In genomic region chr10:131818510-131819234, GRCh38 we compare ENCODE assay signal across 19 cellular contexts.
A peak's percentile ranks its signal among the peaks of the same experiment; 100 is the strongest.
DNase-seq lines count a peak whose midpoint lies in the region; FAIRE-seq and TF ChIP-seq lines count a peak whose summit lies in the region.
"Had no signal": no experiment of that assay in that cellular context is flagged by ENCODE, and none has a peak within 500 bp of the region (broad histone marks: within the 10 kb centered on the region; RNA-seq: fewer than 3 reads in every experiment).

No MANE protein-coding gene starts in this region.

- no peak overlapping the region for H3K4me3 ChIP-seq in dorsolateral prefrontal cortex
- no peak overlapping the region for H3K4me3 ChIP-seq in BE2C (ENCODE audit: low read depth, low read length)
- H3K4me3 ChIP-seq: BLaER1, suprapubic skin had no signal

- DNase-seq in activated CD4-positive, alpha-beta memory T cell treated with anti-CD3 and anti-CD28 coated beads, Interleukin-2, amount 10 ng/mL, durations not matched to agents 7 days and 5 days, result peak; percentile 11
- DNase-seq in activated CD4-positive, alpha-beta memory T cell treated with anti-CD3 and anti-CD28 coated beads for 36 hours, result no peak
- DNase-seq in NCI-H146 (lab: John Stamatoyannopoulos, UW), result peak; percentile 60
- DNase-seq in dorsolateral prefrontal cortex, result peak in 6 of 10 donors; percentile 15 to 38 (median 20)
- DNase-seq in progenitor cell of endocrine pancreas (ENCODE audit: low spot score, unreplicated experiment), result peak; percentile 6
- DNase-seq in RCC 7860 (ENCODE audit: low spot score), result no peak
- no peak for DNase-seq in HTR-8/SVneo (ENCODE audit: insufficient read length, low spot score)
- no peak for DNase-seq in BE2C
- DNase-seq: activated CD4-positive, alpha-beta T cell treated with anti-CD3 and anti-CD28 coated beads for 4 hours; brain microvascular endothelial cell; cortex of kidney; immature natural killer cell; KG1; NCI-H2081; NCI-H526; nucleus accumbens had no signal

- H3K27me3 ChIP-seq in dorsolateral prefrontal cortex, result peaks cover 0 to 25% (median 0%) of the 10 kb centered on the region in 45 donors
- H3K27me3 ChIP-seq in BE2C, result no peaks in the 10 kb centered on the region
- H3K27me3 ChIP-seq: BLaER1, brain microvascular endothelial cell had no signal

- intact Hi-C loops in activated CD4-positive, alpha-beta memory T cell treated with anti-CD3 and anti-CD28 coated beads for 36 hours (cut with micrococcal nuclease), result no loop called here
- intact Hi-C loops in dorsolateral prefrontal cortex (cut with DNase I), result no loop called here

- H3K9me3 ChIP-seq in BE2C, result no peaks in the 10 kb centered on the region
- H3K9me3 ChIP-seq: BLaER1, suprapubic skin had no signal

- TF ChIP-seq CTCF in dorsolateral prefrontal cortex (IDR thresholded peaks at IDR 0.05 in 54 of 56, conservative IDR thresholded peaks at IDR 0.05 in 2 of 56; ENCODE audit: low read depth in 1 of 56, partially characterized antibody in 56 of 56) (no peak), progenitor cell of endocrine pancreas (IDR thresholded peaks at IDR 0.05; ENCODE audit: unreplicated experiment) (no peak), BE2C (IDR thresholded peaks at IDR 0.05; ENCODE audit: low read depth, low read length) (no peak)

- no peaks in the 10 kb centered on the region for H3K4me1 ChIP-seq in BE2C
- H3K4me1 ChIP-seq: suprapubic skin had no signal

- POLR2A ChIA-PET in activated CD4-positive, alpha-beta memory T cell treated with anti-CD3 and anti-CD28 coated beads, Interleukin-2, amount 10 ng/mL, durations not matched to agents 7 days and 5 days (lab: Charles Lee), result no interaction called here
- POLR2A ChIA-PET in activated CD4-positive, alpha-beta memory T cell treated with anti-CD3 and anti-CD28 coated beads for 36 hours (lab: Charles Lee), result no interaction called here

- FAIRE-seq in RCC 7860 (lab: Jason Lieb, UNC), result no peak
- no peak for FAIRE-seq in HTR-8/SVneo (lab: Jason Lieb, UNC)
- FAIRE-seq: TTC549 had no signal

- no peak overlapping the region for H3K27ac ChIP-seq in dorsolateral prefrontal cortex
- H3K27ac ChIP-seq: BLaER1, brain microvascular endothelial cell, suprapubic skin had no signal

- H3K4me1 Mint-ChIP-seq in activated CD4-positive, alpha-beta memory T cell treated with anti-CD3 and anti-CD28 coated beads, Interleukin-2, amount 10 ng/mL, durations not matched to agents 7 days and 5 days, result no peaks in the 10 kb centered on the region
- H3K4me1 Mint-ChIP-seq in activated CD4-positive, alpha-beta memory T cell treated with anti-CD3 and anti-CD28 coated beads for 36 hours (ENCODE audit: low read depth), result no peaks in the 10 kb centered on the region
- peaks cover 3% of the 10 kb centered on the region for H3K4me1 Mint-ChIP-seq in progenitor cell of endocrine pancreas (ENCODE audit: low read depth)
- H3K4me1 Mint-ChIP-seq: immature natural killer cell had no signal

- no peaks in the 10 kb centered on the region for H3K36me3 ChIP-seq in BE2C
- H3K36me3 ChIP-seq: BLaER1, brain microvascular endothelial cell, suprapubic skin had no signal

- no peaks in the 10 kb centered on the region for H3K36me3 Mint-ChIP-seq in activated CD4-positive, alpha-beta memory T cell treated with anti-CD3 and anti-CD28 coated beads, Interleukin-2, amount 10 ng/mL, durations not matched to agents 7 days and 5 days (ENCODE audit: low read depth)
- no peaks in the 10 kb centered on the region for H3K36me3 Mint-ChIP-seq in activated CD4-positive, alpha-beta memory T cell treated with anti-CD3 and anti-CD28 coated beads for 36 hours
- H3K36me3 Mint-ChIP-seq in progenitor cell of endocrine pancreas (ENCODE audit: insufficient read depth), result no peaks in the 10 kb centered on the region
- H3K36me3 Mint-ChIP-seq: immature natural killer cell had no signal

- no peaks in the 10 kb centered on the region for H3K27me3 Mint-ChIP-seq in activated CD4-positive, alpha-beta memory T cell treated with anti-CD3 and anti-CD28 coated beads, Interleukin-2, amount 10 ng/mL, durations not matched to agents 7 days and 5 days
- peaks cover 2% of the 10 kb centered on the region for H3K27me3 Mint-ChIP-seq in activated CD4-positive, alpha-beta memory T cell treated with anti-CD3 and anti-CD28 coated beads for 36 hours
- peaks cover 22% of the 10 kb centered on the region for H3K27me3 Mint-ChIP-seq in progenitor cell of endocrine pancreas

- H3K9me3 Mint-ChIP-seq in activated CD4-positive, alpha-beta memory T cell treated with anti-CD3 and anti-CD28 coated beads, Interleukin-2, amount 10 ng/mL, durations not matched to agents 7 days and 5 days, result no peaks in the 10 kb centered on the region
- H3K9me3 Mint-ChIP-seq in activated CD4-positive, alpha-beta memory T cell treated with anti-CD3 and anti-CD28 coated beads for 36 hours, result no peaks in the 10 kb centered on the region
- no peaks in the 10 kb centered on the region for H3K9me3 Mint-ChIP-seq in progenitor cell of endocrine pancreas (ENCODE audit: low read depth)
- H3K9me3 Mint-ChIP-seq: immature natural killer cell had no signal

- CTCF ChIA-PET in activated CD4-positive, alpha-beta memory T cell treated with anti-CD3 and anti-CD28 coated beads, Interleukin-2, amount 10 ng/mL, durations not matched to agents 7 days and 5 days (lab: Charles Lee), result no interaction called here
- CTCF ChIA-PET in activated CD4-positive, alpha-beta memory T cell treated with anti-CD3 and anti-CD28 coated beads for 36 hours (lab: Charles Lee), result no interaction called here

- no peak overlapping the region for H3K4me3 Mint-ChIP-seq in activated CD4-positive, alpha-beta memory T cell treated with anti-CD3 and anti-CD28 coated beads, Interleukin-2, amount 10 ng/mL, durations not matched to agents 7 days and 5 days
- no peak overlapping the region for H3K4me3 Mint-ChIP-seq in activated CD4-positive, alpha-beta memory T cell treated with anti-CD3 and anti-CD28 coated beads for 36 hours
- H3K4me3 Mint-ChIP-seq in progenitor cell of endocrine pancreas (ENCODE audit: low read depth), result no peak overlapping the region
- H3K4me3 Mint-ChIP-seq: immature natural killer cell had no signal

- H3K27ac Mint-ChIP-seq in activated CD4-positive, alpha-beta memory T cell treated with anti-CD3 and anti-CD28 coated beads, Interleukin-2, amount 10 ng/mL, durations not matched to agents 7 days and 5 days, result no peak overlapping the region
- H3K27ac Mint-ChIP-seq in activated CD4-positive, alpha-beta memory T cell treated with anti-CD3 and anti-CD28 coated beads for 36 hours, result no peak overlapping the region
- no peak overlapping the region for H3K27ac Mint-ChIP-seq in progenitor cell of endocrine pancreas
- H3K27ac Mint-ChIP-seq: immature natural killer cell had no signal

Comparison
In these comparisons a context has a peak if more than half of its experiments do, and no peak if none do; other contexts are left out.
1. DNase-seq: peak in activated CD4-positive, alpha-beta memory T cell treated with anti-CD3 and anti-CD28 coated beads, Interleukin-2, amount 10 ng/mL, durations not matched to agents 7 days and 5 days (single experiment), NCI-H146 (single experiment), dorsolateral prefrontal cortex (6 of 10) and progenitor cell of endocrine pancreas (single experiment); none in activated CD4-positive, alpha-beta memory T cell treated with anti-CD3 and anti-CD28 coated beads for 36 hours (single experiment), RCC 7860 (single experiment), HTR-8/SVneo (single experiment) and BE2C (single experiment).